ENCODE assay signal across 22 cellular contexts in the genomic region with DNA sequence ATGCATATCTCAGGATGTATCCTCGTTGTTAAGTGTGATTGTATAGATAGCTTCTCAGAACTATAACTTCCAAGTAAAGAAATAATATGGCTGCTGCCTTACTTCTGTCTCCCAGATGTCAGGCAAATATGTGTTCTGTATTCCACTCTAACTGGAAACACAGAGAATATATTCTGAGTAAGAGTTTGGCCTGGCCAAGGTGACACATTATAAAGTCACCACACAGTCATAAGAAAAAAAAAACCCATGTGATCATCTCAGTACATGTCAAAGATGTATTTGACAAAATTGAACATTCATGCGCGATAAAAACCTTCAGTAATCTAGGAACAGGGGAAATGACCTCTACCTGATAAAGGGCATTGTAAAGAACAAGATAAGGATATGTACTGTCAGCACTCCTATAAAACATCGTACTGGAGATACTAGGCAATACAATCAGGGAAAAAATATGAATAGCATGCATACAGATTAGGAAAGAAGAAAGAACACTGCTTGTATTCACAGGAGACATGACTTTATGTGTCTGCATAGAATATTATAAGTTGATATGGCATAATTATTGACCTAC.
"Had no signal": no experiment of that assay in that cellular context is flagged by ENCODE, and none has a peak within 500 bp of the region (broad histone marks: within the 10 kb centered on the region; RNA-seq: fewer than 3 reads in every experiment).

No MANE protein-coding gene starts in this region.

- H2AFZ ChIP-seq: hepatocyte had no signal

- H3K4me3 ChIP-seq: ascending aorta, dorsolateral prefrontal cortex, esophagus muscularis mucosa, hepatocyte, ovary, prostate gland, skin epidermis, transverse colon had no signal

- H3K9me3 ChIP-seq: ascending aorta, esophagus muscularis mucosa, neutrophil, ovary, prostate gland, transverse colon had no signal

- H3K27me3 ChIP-seq: ascending aorta, brain microvascular endothelial cell, dorsolateral prefrontal cortex, esophagus muscularis mucosa, hepatocyte, neutrophil, ovary, transverse colon had no signal

- H3K4me1 ChIP-seq: ascending aorta, prostate gland, transverse colon had no signal

- H3K79me2 ChIP-seq: hepatocyte had no signal

- ATAC-seq: activated naive CD4-positive, alpha-beta T cell treated with anti-CD3 and anti-CD28 coated beads, Interleukin-2, amount 50 U/mL, for 72 hours; activated T-helper 17 cell treated with anti-CD3 and anti-CD28 coated beads, Interleukin-2, amount 50 U/mL, for 72 hours; effector memory CD8-positive, alpha-beta T cell; stimulated activated naive B cell treated with anti-CD40 and anti-IgM and Interleukin-4, amounts not matched to agents 10 μg/mL and 1 μg/mL and 100 μg/mL, for 72 hours; T-cell; WTC11 had no signal

- H3K4me2 ChIP-seq: hepatocyte had no signal

- H3K36me3 ChIP-seq: ascending aorta, brain microvascular endothelial cell, esophagus muscularis mucosa, neutrophil, ovary, prostate gland, transverse colon had no signal

- DNase-seq: activated CD8-positive, alpha-beta memory T cell treated with anti-CD3 and anti-CD28 coated beads for 24 hours; activated CD8-positive, alpha-beta memory T cell treated with anti-CD3 and anti-CD28 coated beads, Interleukin-2, amount 50 U/mL, for 4 hours; activated T-cell treated with anti-CD3 and anti-CD28 coated beads, Interleukin-2, amount 50 U/mL, for 24 hours; brain microvascular endothelial cell; dorsolateral prefrontal cortex; effector memory CD8-positive, alpha-beta T cell; immature natural killer cell; kidney glomerular epithelial cell; ovary; stimulated activated CD8-positive, alpha-beta memory T cell treated with anti-CD3 and anti-CD28 coated beads, Interleukin-4, amount 100 ng/mL, for 48 hours; stimulated activated naive B cell treated with anti-CD40 and anti-IgM and Interleukin-4, amounts not matched to agents 10 μg/mL and 1 μg/mL and 100 μg/mL, for 72 hours; T-cell; transverse colon had no signal

- H3K27ac ChIP-seq: ascending aorta, brain microvascular endothelial cell, dorsolateral prefrontal cortex, esophagus muscularis mucosa, hepatocyte, neutrophil, ovary, prostate gland, skin epidermis, transverse colon had no signal
